ENCODE assay signal across 31 cellular contexts in the genomic region with DNA sequence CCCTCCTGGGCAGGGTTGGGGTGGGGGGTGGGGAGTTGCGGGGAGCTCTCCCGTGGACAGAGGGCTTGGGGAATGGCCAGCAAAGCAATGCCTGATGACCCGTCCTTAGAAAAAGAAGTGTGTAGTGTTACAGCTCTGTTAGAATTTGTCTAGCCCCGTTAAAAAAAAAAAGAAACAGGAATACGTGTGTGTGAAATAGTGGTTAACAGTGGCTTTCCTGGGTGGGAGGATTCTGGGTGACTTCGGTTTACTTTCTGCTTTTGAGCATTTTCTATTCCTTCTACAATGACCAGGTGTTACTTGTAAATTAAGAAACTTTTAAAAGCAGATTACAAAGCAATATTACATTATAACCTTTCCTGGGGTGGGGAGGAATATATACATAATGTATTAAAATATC. TPM values are rescaled to one million over a fixed set of nuclear protein-coding genes. Genes with fewer than 3 reads are reported as not detected.
DNase-seq lines count a peak whose midpoint lies in the region; ATAC-seq and TF ChIP-seq lines count a peak whose summit lies in the region.
"Had no signal": no experiment of that assay in that cellular context is flagged by ENCODE, and none has a peak within 500 bp of the region (broad histone marks: within the 10 kb centered on the region; RNA-seq: fewer than 3 reads in every experiment).

No MANE protein-coding gene starts in this region.

- peak overlapping the region; percentile 31 to 75 for H3K27ac Mint-ChIP-seq in natural killer cell
- H3K27ac Mint-ChIP-seq in natural killer cell treated with Interleukin-12 subunit alpha and Interleukin-12 subunit beta and Interleukin-15 and Interleukin-18, amount 100 ng/mL, for 72 hours, result no peak overlapping the region
- no peak overlapping the region for H3K27ac Mint-ChIP-seq in endothelial cell (ENCODE audit: unreplicated experiment)
- peak overlapping the region in 3 of 7 donors; percentile 29 to 88 (median 69) for H3K27ac Mint-ChIP-seq in CD4-positive, alpha-beta memory T cell
- no peak overlapping the region for H3K27ac Mint-ChIP-seq in activated CD8-positive, alpha-beta memory T cell treated with anti-CD3 and anti-CD28 coated beads, Interleukin-2, amount 10 ng/mL, durations not matched to agents 7 days and 5 days

- intact Hi-C loops in natural killer cell (cut with micrococcal nuclease) (no loop called here), right lobe of liver (cut with DNase I) (no loop called here)
- intact Hi-C loops in CD4-positive, alpha-beta memory T cell (cut with micrococcal nuclease), result loop anchor here (1.0 kb wide), 1 partner anchor 37 kb away; no protein-coding TSS in a partner anchor

- H3K36me3 Mint-ChIP-seq in natural killer cell, result no peaks in the 10 kb centered on the region
- H3K36me3 Mint-ChIP-seq in natural killer cell treated with Interleukin-12 subunit alpha and Interleukin-12 subunit beta and Interleukin-15 and Interleukin-18, amount 100 ng/mL, for 72 hours, result no peaks in the 10 kb centered on the region
- H3K36me3 Mint-ChIP-seq in endothelial cell (ENCODE audit: low read depth, unreplicated experiment), result peaks cover 57% of the 10 kb centered on the region
- peaks cover 3 to 4% of the 10 kb centered on the region in 2 donors for H3K36me3 Mint-ChIP-seq in CD4-positive, alpha-beta memory T cell
- no peaks in the 10 kb centered on the region for H3K36me3 Mint-ChIP-seq in activated CD8-positive, alpha-beta memory T cell treated with anti-CD3 and anti-CD28 coated beads, Interleukin-2, amount 10 ng/mL, durations not matched to agents 7 days and 5 days

- peak overlapping the region; percentile 3 to 70 (median 27) for H3K27ac ChIP-seq in tibial nerve
- H3K27ac ChIP-seq in CD4-positive, alpha-beta memory T cell (ENCODE audit: low read depth, low read length), result no peak overlapping the region
- H3K27ac ChIP-seq in right lobe of liver, result no peak overlapping the region
- H3K27ac ChIP-seq: GM23248, PC-9, SJCRH30 had no signal

- no peaks in the 10 kb centered on the region for H3K9me3 Mint-ChIP-seq in natural killer cell
- no peaks in the 10 kb centered on the region for H3K9me3 Mint-ChIP-seq in natural killer cell treated with Interleukin-12 subunit alpha and Interleukin-12 subunit beta and Interleukin-15 and Interleukin-18, amount 100 ng/mL, for 72 hours
- no peaks in the 10 kb centered on the region for H3K9me3 Mint-ChIP-seq in endothelial cell (ENCODE audit: unreplicated experiment)
- no peaks in the 10 kb centered on the region for H3K9me3 Mint-ChIP-seq in CD4-positive, alpha-beta memory T cell
- no peaks in the 10 kb centered on the region for H3K9me3 Mint-ChIP-seq in activated CD8-positive, alpha-beta memory T cell treated with anti-CD3 and anti-CD28 coated beads, Interleukin-2, amount 10 ng/mL, durations not matched to agents 7 days and 5 days (ENCODE audit: low read depth)
- H3K9me3 Mint-ChIP-seq: CD14-positive monocyte had no signal

- H3K27me3 Mint-ChIP-seq in natural killer cell (ENCODE audit: low read depth in 2 of 2) (no peaks in the 10 kb centered on the region), endothelial cell (ENCODE audit: unreplicated experiment) (peaks cover 55% of the 10 kb centered on the region)
- no peaks in the 10 kb centered on the region for H3K27me3 Mint-ChIP-seq in natural killer cell treated with Interleukin-12 subunit alpha and Interleukin-12 subunit beta and Interleukin-15 and Interleukin-18, amount 100 ng/mL, for 72 hours
- no peaks in the 10 kb centered on the region for H3K27me3 Mint-ChIP-seq in CD4-positive, alpha-beta memory T cell
- H3K27me3 Mint-ChIP-seq in activated CD8-positive, alpha-beta memory T cell treated with anti-CD3 and anti-CD28 coated beads, Interleukin-2, amount 10 ng/mL, durations not matched to agents 7 days and 5 days, result no peaks in the 10 kb centered on the region

- POLR2A ChIA-PET in CD4-positive, alpha-beta memory T cell (lab: Charles Lee; ENCODE audit: partially characterized antibody), result interaction anchor here (1.7 to 4.4 kb wide), 2 partner anchors 9 to 38 kb away, joined by 5 to 24 read pairs; no protein-coding TSS in a partner anchor

- no peak for TF ChIP-seq POLR2A in tibial nerve (IDR thresholded peaks at IDR 0.05)
- no peak for TF ChIP-seq POLR2A in right lobe of liver (IDR thresholded peaks at IDR 0.05)

- H3K9me3 ChIP-seq in tibial nerve (no peaks in the 10 kb centered on the region), right lobe of liver (no peaks in the 10 kb centered on the region)
- H3K9me3 ChIP-seq in CD4-positive, alpha-beta memory T cell (ENCODE audit: control insufficient read depth in 1 of 2, low read length in 2 of 2), result no peaks in the 10 kb centered on the region
- H3K9me3 ChIP-seq: BE2C, SJCRH30 had no signal

- H3K36me3 ChIP-seq in tibial nerve, result peaks cover 0 to 100% (median 16%) of the 10 kb centered on the region in 3 donors
- no peaks in the 10 kb centered on the region for H3K36me3 ChIP-seq in CD4-positive, alpha-beta memory T cell (ENCODE audit: insufficient read depth, low read length)
- H3K36me3 ChIP-seq in right lobe of liver, result peaks cover 0 to 4% (median 0%) of the 10 kb centered on the region in 4 donors

- peaks cover 0 to 47% (median 18%) of the 10 kb centered on the region in 4 donors for H3K4me1 ChIP-seq in tibial nerve
- no peaks in the 10 kb centered on the region for H3K4me1 ChIP-seq in CD4-positive, alpha-beta memory T cell (ENCODE audit: insufficient read depth, low read length)
- no peaks in the 10 kb centered on the region for H3K4me1 ChIP-seq in right lobe of liver

- ATAC-seq in natural killer cell (peak; percentile 52 to 85 (median 81)), right lobe of liver (no peak)
- ATAC-seq in natural killer cell treated with Interleukin-12 subunit alpha and Interleukin-12 subunit beta and Interleukin-15 and Interleukin-18, amount 100 ng/mL, for 72 hours, result no peak
- no peak for ATAC-seq in activated CD8-positive, alpha-beta memory T cell treated with anti-CD3 and anti-CD28 coated beads, Interleukin-2, amount 10 ng/mL, durations not matched to agents 7 days and 5 days
- ATAC-seq: HepG2 had no signal

- no peak for TF ChIP-seq CTCF in natural killer cell (IDR thresholded peaks at IDR 0.05)
- no peak for TF ChIP-seq CTCF in endothelial cell (IDR thresholded peaks at IDR 0.05; ENCODE audit: unreplicated experiment)
- no peak for TF ChIP-seq CTCF in tibial nerve (IDR thresholded peaks at IDR 0.05)
- TF ChIP-seq CTCF in right lobe of liver (IDR thresholded peaks at IDR 0.05), result no peak

- CTCF ChIA-PET in CD4-positive, alpha-beta memory T cell (lab: Charles Lee; ENCODE audit: partially characterized antibody), result interaction anchor here (1.9 kb wide), 1 partner anchor 78 kb away, joined by 6 read pairs; no protein-coding TSS in a partner anchor
- CTCF ChIA-PET in activated CD8-positive, alpha-beta memory T cell treated with anti-CD3 and anti-CD28 coated beads, Interleukin-2, amount 10 ng/mL, durations not matched to agents 7 days and 5 days (lab: Charles Lee), result interaction anchor here (2.0 kb wide), 1 partner anchor 9 kb away, joined by 7 read pairs; no protein-coding TSS in a partner anchor

- H3K4me1 Mint-ChIP-seq in natural killer cell, result peaks cover 46 to 56% of the 10 kb centered on the region in 2 donors
- H3K4me1 Mint-ChIP-seq in natural killer cell treated with Interleukin-12 subunit alpha and Interleukin-12 subunit beta and Interleukin-15 and Interleukin-18, amount 100 ng/mL, for 72 hours (ENCODE audit: low read depth in 2 of 2), result peaks cover 33 to 42% of the 10 kb centered on the region in 2 donors
- H3K4me1 Mint-ChIP-seq in endothelial cell (ENCODE audit: unreplicated experiment), result peaks cover 6% of the 10 kb centered on the region
- H3K4me1 Mint-ChIP-seq in CD4-positive, alpha-beta memory T cell, result peaks cover 0 to 16% (median 4%) of the 10 kb centered on the region in 4 donors
- peaks cover 2% of the 10 kb centered on the region for H3K4me1 Mint-ChIP-seq in activated CD8-positive, alpha-beta memory T cell treated with anti-CD3 and anti-CD28 coated beads, Interleukin-2, amount 10 ng/mL, durations not matched to agents 7 days and 5 days
- H3K4me1 Mint-ChIP-seq: CD14-positive monocyte had no signal

- H3K4me3 ChIP-seq in tibial nerve (no peak overlapping the region), right lobe of liver (no peak overlapping the region)
- H3K4me3 ChIP-seq in CD4-positive, alpha-beta memory T cell (ENCODE audit: low read length in 2 of 2), result no peak overlapping the region
- H3K4me3 ChIP-seq: GM23248, PC-9, SJCRH30 had no signal

- DNase-seq in natural killer cell, result no peak
- no peak for DNase-seq in natural killer cell treated with Interleukin-12 subunit alpha and Interleukin-12 subunit beta and Interleukin-15 and Interleukin-18, amount 100 ng/mL, for 72 hours (ENCODE audit: low spot score)
- DNase-seq in endothelial cell (ENCODE audit: low spot score), result no peak
- no peak for DNase-seq in tibial nerve (ENCODE audit: low spot score in 2 of 2)
- no peak for DNase-seq in CD4-positive, alpha-beta memory T cell
- DNase-seq in activated CD8-positive, alpha-beta memory T cell treated with anti-CD3 and anti-CD28 coated beads, Interleukin-2, amount 10 ng/mL, durations not matched to agents 7 days and 5 days, result no peak
- no peak for DNase-seq in right lobe of liver
- DNase-seq: 8988T, ACHN, BE2C, COR-L47, DMS53, GM23248, H7, Kasumi-1, NCI-H1105, NCI-H1436 treated with DMSO at 0.1 percent for 48 hours, NCI-H187 treated with DMSO at 0.1 percent for 48 hours, NCI-H2171 treated with DMSO at 0.1 percent for 48 hours, NCI-H345, NCI-H748 treated with DMSO at 0.1 percent for 48 hours, PC-9 had no signal

- no peak for TF ChIP-seq EP300 in tibial nerve (IDR thresholded peaks at IDR 0.05)

- H3K27me3 ChIP-seq in tibial nerve (no peaks in the 10 kb centered on the region), right lobe of liver (no peaks in the 10 kb centered on the region)
- H3K27me3 ChIP-seq in CD4-positive, alpha-beta memory T cell (ENCODE audit: insufficient read depth, low read length), result no peaks in the 10 kb centered on the region
- H3K27me3 ChIP-seq: BE2C, SJCRH30 had no signal

- 29 to 44% methylated on average over 6 of the region's 6 CpGs for WGBS in tibial nerve, 2 donors
- WGBS in right lobe of liver (ENCODE audit: insufficient coverage, low coverage, low lambda C conversion rate, missing lambda C conversion rate), result 35% methylated on average over 5 of the region's 6 CpGs

- H3K4me3 Mint-ChIP-seq in natural killer cell (peak overlapping the region; percentile 56), endothelial cell (ENCODE audit: unreplicated experiment) (peak overlapping the region; percentile 40)
- H3K4me3 Mint-ChIP-seq in natural killer cell treated with Interleukin-12 subunit alpha and Interleukin-12 subunit beta and Interleukin-15 and Interleukin-18, amount 100 ng/mL, for 72 hours, result no peak overlapping the region
- no peak overlapping the region for H3K4me3 Mint-ChIP-seq in CD4-positive, alpha-beta memory T cell
- no peak overlapping the region for H3K4me3 Mint-ChIP-seq in activated CD8-positive, alpha-beta memory T cell treated with anti-CD3 and anti-CD28 coated beads, Interleukin-2, amount 10 ng/mL, durations not matched to agents 7 days and 5 days
- H3K4me3 Mint-ChIP-seq: CD14-positive monocyte had no signal

RNA-seq across cellular contexts. Expression of gene H1-8, which starts 25.0 kb away (rescaled TPM):
- total RNA-seq in natural killer cell, result not detected
- not detected for total RNA-seq in natural killer cell treated with Interleukin-12 subunit alpha and Interleukin-12 subunit beta and Interleukin-15 and Interleukin-18, amount 100 ng/mL, for 72 hours
- 2.7 TPM for total RNA-seq in endothelial cell (ENCODE audit: unreplicated experiment)
- total RNA-seq in tibial nerve, result not detected
- not detected for total RNA-seq in CD4-positive, alpha-beta memory T cell
- polyA plus RNA-seq in CD4-positive, alpha-beta memory T cell, result not detected
- not detected for total RNA-seq in activated CD8-positive, alpha-beta memory T cell treated with anti-CD3 and anti-CD28 coated beads, Interleukin-2, amount 10 ng/mL, durations not matched to agents 7 days and 5 days
- not detected for total RNA-seq in right lobe of liver
- total RNA-seq: Daoy, G401, GM23248, H7, HepG2, HT1080, M059J, PC-9, Right ventricle myocardium inferior, RPMI7951, SJCRH30 had no signal
- polyA plus RNA-seq: CD14-positive monocyte, GM23248 had no signal

RNA-seq across cellular contexts. Expression of gene PLXND1, which starts 38.5 kb away (rescaled TPM):
- total RNA-seq in natural killer cell (100 to 1,000 TPM; 135 to 214 (median 189) TPM), endothelial cell (ENCODE audit: unreplicated experiment) (1,753 TPM), tibial nerve (100 to 1,000 TPM; 155 to 300 (median 197) TPM), right lobe of liver (10 to 100 TPM; 27.0 to 48.8 (median 29.6) TPM)
- total RNA-seq in natural killer cell treated with Interleukin-12 subunit alpha and Interleukin-12 subunit beta and Interleukin-15 and Interleukin-18, amount 100 ng/mL, for 72 hours, result 1 to 10 TPM; 2.8 to 4.8 TPM
- 10 to 100 TPM; 71.4 to 72.5 TPM for total RNA-seq in CD4-positive, alpha-beta memory T cell
- polyA plus RNA-seq in CD4-positive, alpha-beta memory T cell, result 1 to 10 TPM in 1 of 2 donors, under 1 TPM in 1; 0.03 to 8.9 TPM
- total RNA-seq in activated CD8-positive, alpha-beta memory T cell treated with anti-CD3 and anti-CD28 coated beads, Interleukin-2, amount 10 ng/mL, durations not matched to agents 7 days and 5 days, result 1 to 10 TPM; 1.1 to 3.0 TPM

RNA-seq across cellular contexts. Expression of gene RHO, which starts 39.5 kb away (rescaled TPM):
- total RNA-seq in natural killer cell (not detected), endothelial cell (ENCODE audit: unreplicated experiment) (not detected), tibial nerve (not detected), right lobe of liver (not detected)
- not detected for total RNA-seq in natural killer cell treated with Interleukin-12 subunit alpha and Interleukin-12 subunit beta and Interleukin-15 and Interleukin-18, amount 100 ng/mL, for 72 hours
- not detected for total RNA-seq in CD4-positive, alpha-beta memory T cell
- polyA plus RNA-seq in CD4-positive, alpha-beta memory T cell, result not detected
- total RNA-seq in activated CD8-positive, alpha-beta memory T cell treated with anti-CD3 and anti-CD28 coated beads, Interleukin-2, amount 10 ng/mL, durations not matched to agents 7 days and 5 days, result not detected
- total RNA-seq: Daoy, G401, GM23248, HepG2, HT1080, PC-9, Right ventricle myocardium inferior, RPMI7951, SJCRH30 had no signal
- polyA plus RNA-seq: CD14-positive monocyte, GM23248, HepG2 had no signal

Comparison
In these comparisons a context has a peak if more than half of its experiments do, and no peak if none do; other contexts are left out.
1. ATAC-seq: peak in natural killer cell (3 of 3); none in natural killer cell treated with Interleukin-12 subunit alpha and Interleukin-12 subunit beta and Interleukin-15 and Interleukin-18, amount 100 ng/mL, for 72 hours (0 of 2), activated CD8-positive, alpha-beta memory T cell treated with anti-CD3 and anti-CD28 coated beads, Interleukin-2, amount 10 ng/mL, durations not matched to agents 7 days and 5 days (single experiment) and right lobe of liver (0 of 4).
2. H3K27ac Mint-ChIP-seq: peak in natural killer cell (2 of 2); none in natural killer cell treated with Interleukin-12 subunit alpha and Interleukin-12 subunit beta and Interleukin-15 and Interleukin-18, amount 100 ng/mL, for 72 hours (0 of 2), endothelial cell (single experiment) and activated CD8-positive, alpha-beta memory T cell treated with anti-CD3 and anti-CD28 coated beads, Interleukin-2, amount 10 ng/mL, durations not matched to agents 7 days and 5 days (single experiment).
3. H3K4me3 Mint-ChIP-seq: peak in natural killer cell (single experiment) and endothelial cell (single experiment); none in natural killer cell treated with Interleukin-12 subunit alpha and Interleukin-12 subunit beta and Interleukin-15 and Interleukin-18, amount 100 ng/mL, for 72 hours (single experiment), CD4-positive, alpha-beta memory T cell (0 of 8) and activated CD8-positive, alpha-beta memory T cell treated with anti-CD3 and anti-CD28 coated beads, Interleukin-2, amount 10 ng/mL, durations not matched to agents 7 days and 5 days (single experiment).
4. RNA of gene PLXND1, which starts 38.5 kb away (total RNA-seq): 1,753 TPM in endothelial cell (single experiment), 155 to 300 TPM in tibial nerve, 135 to 214 TPM in natural killer cell, 71.4 to 72.5 TPM in CD4-positive, alpha-beta memory T cell and 27.0 to 48.8 TPM in right lobe of liver; 2.8 to 4.8 TPM in natural killer cell treated with Interleukin-12 subunit alpha and Interleukin-12 subunit beta and Interleukin-15 and Interleukin-18, amount 100 ng/mL, for 72 hours and 1.1 to 3.0 TPM in activated CD8-positive, alpha-beta memory T cell treated with anti-CD3 and anti-CD28 coated beads, Interleukin-2, amount 10 ng/mL, durations not matched to agents 7 days and 5 days; every median in the first group is over 4 times any median in the second.
5. H3K27ac ChIP-seq: peak in tibial nerve (4 of 4); none in CD4-positive, alpha-beta memory T cell (single experiment) and right lobe of liver (0 of 3).